ENCODE assay signal across 29 cellular contexts in the genomic region with DNA sequence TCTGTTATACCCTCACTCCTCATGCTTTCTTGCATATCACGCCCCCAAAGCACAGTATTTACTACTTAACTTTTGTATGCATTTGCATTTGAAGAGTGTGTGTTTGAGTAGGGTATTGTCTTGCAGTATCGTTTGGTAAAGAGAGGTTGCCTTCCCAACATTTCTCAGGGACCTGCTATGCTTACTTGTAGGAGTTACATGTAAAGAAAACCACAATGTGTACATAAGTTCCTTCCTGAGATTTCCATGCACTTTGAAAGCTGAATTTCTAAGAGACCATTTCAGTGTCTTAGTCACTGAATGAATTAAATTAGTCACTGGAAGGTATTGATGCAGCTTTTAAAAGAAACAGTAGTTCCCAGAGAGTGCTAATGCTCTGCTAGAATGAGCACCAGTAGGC.
A peak's percentile ranks its signal among the peaks of the same experiment; 100 is the strongest.
DNase-seq lines count a peak whose midpoint lies in the region; ATAC-seq, FAIRE-seq and TF ChIP-seq lines count a peak whose summit lies in the region.
"Had no signal": no experiment of that assay in that cellular context is flagged by ENCODE, and none has a peak within 500 bp of the region (broad histone marks: within the 10 kb centered on the region; RNA-seq: fewer than 3 reads in every experiment).

No MANE protein-coding gene starts in this region.

- FAIRE-seq in RCC 7860 (lab: Jason Lieb, UNC): peak; percentile 78
- FAIRE-seq: GM19239, islet of Langerhans had no signal

- H3K36me3 ChIP-seq in HAP-1 (replicated peaks): no peaks in the 10 kb centered on the region
- H3K36me3 ChIP-seq: cardiac muscle cell, esophagus muscularis mucosa, heart left ventricle, MG63, ovary, tibial artery had no signal

- DNase-seq in HAP-1 (ENCODE audit: low spot score in 2 of 2) (peak; percentile 45 to 92), RCC 7860 (ENCODE audit: low spot score) (peak; percentile 51), fibroblast of mammary gland (ENCODE audit: low read depth) (peak; percentile 16), skeletal muscle cell (ENCODE audit: low read depth) (peak; percentile 31), NOMO-1 treated with DMSO at 0.1 percent for 48 hours (lab: John Stamatoyannopoulos, UW; ENCODE audit: unreplicated experiment) (no peak), Right ventricle myocardium inferior (ENCODE audit: missing footprints) (no peak)
- DNase-seq: activated CD8-positive, alpha-beta memory T cell treated with anti-CD3 and anti-CD28 coated beads for 24 hours; activated naive CD8-positive, alpha-beta T cell treated with anti-CD3 and anti-CD28 coated beads, Interleukin-2, amount 10 ng/mL, durations not matched to agents 7 days and 5 days; Calu3; dermis blood vessel endothelial cell; H7; heart left ventricle; MG63; naive B cell; NCI-H146; NCI-H2171 treated with DMSO at 0.1 percent for 48 hours; NCI-H748 treated with DMSO at 0.1 percent for 48 hours; ovary; SK-N-SH; stimulated activated naive CD4-positive, alpha-beta T cell; tibial artery had no signal

- H3K27me3 ChIP-seq in HAP-1 (ENCODE audit: low read depth): no peaks in the 10 kb centered on the region
- H3K27me3 ChIP-seq: cardiac muscle cell, esophagus muscularis mucosa, heart left ventricle, MG63, ovary, tibial artery had no signal

- H3K4me3 ChIP-seq in HAP-1: no peak overlapping the region
- H3K4me3 ChIP-seq in fibroblast of mammary gland (ENCODE audit: control insufficient read depth, low read depth, low read length): no peak overlapping the region
- no peak overlapping the region for H3K4me3 ChIP-seq in skeletal muscle cell (ENCODE audit: low read depth, low read length)
- H3K4me3 ChIP-seq: cardiac muscle cell, esophagus muscularis mucosa, heart left ventricle, MG63, ovary, tibial artery had no signal

- H3K4me1 ChIP-seq in HAP-1: peaks cover 35% of the 10 kb centered on the region
- H3K4me1 ChIP-seq: esophagus muscularis mucosa, tibial artery had no signal

- intact Hi-C loops in Right ventricle myocardium inferior (cut with DNase I): loop anchor here (10.0 kb wide), 1 partner anchor 531 kb away; no protein-coding TSS in a partner anchor

- in situ Hi-C loops in HAP-1 (cut with MboI; ENCODE audit: low sequenced_read_pairs): no loop called here

- ATAC-seq in GM19324 (IDR thresholded peaks at IDR 0.05; ENCODE audit: low FRiP score, unreplicated experiment) (no peak), Right ventricle myocardium inferior (no peak)
- ATAC-seq: activated CD4-positive, CD25-positive, alpha-beta regulatory T cell treated with anti-CD3 and anti-CD28 coated beads, Interleukin-2, amount 50 U/mL, for 24 hours; heart left ventricle; Panc1; sciatic nerve had no signal

- TF ChIP-seq CTCF in fibroblast of mammary gland (conservative IDR thresholded peaks at IDR 0.05; ENCODE audit: control insufficient read depth, insufficient read depth, low read depth, low read length): no peak

- no peaks in the 10 kb centered on the region for H3K9me3 ChIP-seq in HAP-1
- H3K9me3 ChIP-seq: esophagus muscularis mucosa, heart left ventricle, MG63, ovary, SK-N-SH, tibial artery had no signal

Comparison
In these comparisons a context has a peak if more than half of its experiments do, and no peak if none do; other contexts are left out.
1. DNase-seq: peak in HAP-1 (2 of 2), RCC 7860 (single experiment), fibroblast of mammary gland (single experiment) and skeletal muscle cell (single experiment); none in NOMO-1 treated with DMSO at 0.1 percent for 48 hours (single experiment) and Right ventricle myocardium inferior (single experiment).